26 cellular contexts compared by ENCODE assay signal in the genomic region with DNA sequence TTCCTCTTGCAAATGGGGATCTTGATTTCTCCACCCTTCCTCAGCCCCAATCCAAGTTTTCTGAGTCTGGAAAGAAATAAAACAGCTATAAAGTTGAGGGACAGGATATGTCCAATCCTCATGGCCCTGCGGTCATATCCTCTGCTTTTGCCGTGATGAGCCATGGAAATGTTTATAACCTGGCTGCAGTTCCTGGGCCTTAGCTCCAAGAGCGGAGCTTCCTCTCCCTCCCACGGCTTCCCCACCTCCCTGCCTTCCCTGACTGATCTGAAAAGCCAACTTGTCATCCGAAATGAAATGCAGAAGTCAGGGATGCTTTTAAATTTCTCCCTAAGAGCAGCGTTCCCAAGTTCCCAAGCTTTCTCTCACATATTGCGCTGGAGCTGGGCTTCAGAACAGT.
DNase-seq lines count a peak whose midpoint lies in the region; ATAC-seq, FAIRE-seq and TF ChIP-seq lines count a peak whose summit lies in the region.
"Had no signal": no experiment of that assay in that cellular context is flagged by ENCODE, and none has a peak within 500 bp of the region (broad histone marks: within the 10 kb centered on the region; RNA-seq: fewer than 3 reads in every experiment).

No MANE protein-coding gene starts in this region.

- intact Hi-C loops in psoas muscle (cut with DNase I): no loop called here

- H3K4me3 ChIP-seq in foreskin fibroblast (ENCODE audit: low read depth in 1 of 2, low read length in 2 of 2): no peak overlapping the region
- H3K4me3 ChIP-seq in psoas muscle: no peak overlapping the region
- H3K4me3 ChIP-seq in urinary bladder (ENCODE audit: low read depth, low read length): no peak overlapping the region
- H3K4me3 ChIP-seq in small intestine (ENCODE audit: low read depth in 1 of 2, low read length in 2 of 2): no peak overlapping the region
- H3K4me3 ChIP-seq: coronary artery, Peyer's patch, SJSA1 had no signal

- H3K27ac ChIP-seq in psoas muscle (peak overlapping the region; percentile 10), urinary bladder (ENCODE audit: low read depth) (peak overlapping the region; percentile 68), small intestine (ENCODE audit: low read depth in 1 of 2, low read length in 1 of 2) (no peak overlapping the region)
- H3K27ac ChIP-seq: foreskin keratinocyte, KMS-11, SJSA1 had no signal

- WGBS in psoas muscle, 3 donors: 64 to 73% (median 65%) methylated on average over 7 of the region's 7 CpGs
- 32% methylated on average over 7 of the region's 7 CpGs for WGBS in urinary bladder
- WGBS in small intestine, 3 donors: 68 to 83% (median 82%) methylated on average over 7 of the region's 7 CpGs

- FAIRE-seq in small intestine (lab: Jason Lieb, UNC): no peak
- FAIRE-seq: bronchial epithelial cell, endometrium, keratinocyte had no signal

- H3K9me3 ChIP-seq in psoas muscle (no peaks in the 10 kb centered on the region), small intestine (ENCODE audit: control insufficient read depth, low read depth) (no peaks in the 10 kb centered on the region)
- H3K9me3 ChIP-seq: Peyer's patch, SJSA1 had no signal

- H3K27me3 ChIP-seq in psoas muscle (ENCODE audit: insufficient read depth in 3 of 3, low read length in 2 of 3): no peaks in the 10 kb centered on the region
- no peaks in the 10 kb centered on the region for H3K27me3 ChIP-seq in small intestine (ENCODE audit: control insufficient read depth in 2 of 2, insufficient read depth in 2 of 2, low read length in 2 of 2)
- H3K27me3 ChIP-seq: foreskin keratinocyte, Peyer's patch, SJSA1 had no signal

- DNase-seq in M059J (ENCODE audit: low read depth): peak; percentile 80
- peak; percentile 38 to 53 for DNase-seq in foreskin fibroblast
- DNase-seq in psoas muscle: peak in 1 of 2 donors; percentile 33
- no peak for DNase-seq in EL
- no peak for DNase-seq in small intestine
- DNase-seq in stimulated activated CD8-positive, alpha-beta memory T cell treated with anti-CD3 and anti-CD28 coated beads, Interleukin-4, amount 100 ng/mL, for 48 hours: no peak
- DNase-seq: activated CD4-positive, alpha-beta memory T cell treated with anti-CD3 and anti-CD28 coated beads for 36 hours; activated gamma-delta T cell; AML-193; foreskin keratinocyte; naive thymus-derived CD8-positive, alpha-beta T cell; NCI-H1048; NCI-H2029 treated with DMSO at 0.1 percent for 48 hours; NCI-H446 treated with DMSO at 0.1 percent for 48 hours; Peyer's patch; posterior cingulate gyrus; stimulated activated CD4-positive, alpha-beta T cell treated with anti-CD3 and anti-CD28 coated beads, Interleukin-12 subunit alpha, Interleukin-12 subunit beta, amount 100 ng/mL, for 4 hours had no signal

- no peaks in the 10 kb centered on the region for H3K4me1 ChIP-seq in psoas muscle
- H3K4me1 ChIP-seq in urinary bladder (ENCODE audit: insufficient read depth): no peaks in the 10 kb centered on the region
- no peaks in the 10 kb centered on the region for H3K4me1 ChIP-seq in small intestine (ENCODE audit: control insufficient read depth in 2 of 2, insufficient read depth in 1 of 2, low read depth in 1 of 2, low read length in 1 of 2)
- H3K4me1 ChIP-seq: foreskin keratinocyte, Peyer's patch, SJSA1 had no signal

- TF ChIP-seq CTCF in foreskin fibroblast (IDR thresholded peaks at IDR 0.05; ENCODE audit: low read depth, low read length) (no peak), psoas muscle (IDR thresholded peaks at IDR 0.05) (no peak)

- ATAC-seq in psoas muscle: peak in 2 of 4 donors; percentile 29 to 37
- ATAC-seq: foreskin keratinocyte; HCT116; naive thymus-derived CD8-positive, alpha-beta T cell; WTC11 had no signal

- H3K36me3 ChIP-seq in psoas muscle (ENCODE audit: insufficient read depth in 1 of 2, low read depth in 1 of 2): no peaks in the 10 kb centered on the region
- H3K36me3 ChIP-seq in urinary bladder (ENCODE audit: insufficient read depth): no peaks in the 10 kb centered on the region
- H3K36me3 ChIP-seq in small intestine (ENCODE audit: control insufficient read depth in 2 of 2, insufficient read depth in 2 of 2, low read length in 2 of 2): no peaks in the 10 kb centered on the region
- H3K36me3 ChIP-seq: Peyer's patch, SJSA1 had no signal

Comparison
In these comparisons a context has a peak if more than half of its experiments do, and no peak if none do; other contexts are left out.
1. DNase-seq: peak in M059J (single experiment) and foreskin fibroblast (2 of 2); none in EL (single experiment), small intestine (single experiment) and stimulated activated CD8-positive, alpha-beta memory T cell treated with anti-CD3 and anti-CD28 coated beads, Interleukin-4, amount 100 ng/mL, for 48 hours (single experiment).
2. H3K27ac ChIP-seq: peak in psoas muscle (single experiment) and urinary bladder (single experiment); none in small intestine (0 of 2).